8 cellular contexts compared by ENCODE assay signal in genomic region chr19:50657672-50658437, GRCh38.
DNase-seq lines count a peak whose midpoint lies in the region; ATAC-seq and TF ChIP-seq lines count a peak whose summit lies in the region.

No MANE protein-coding gene starts in this region.

- TF ChIP-seq CTCF in cardiac fibroblast (IDR thresholded peaks at IDR 0.05; ENCODE audit: low read depth, low read length), result no peak

- peak overlapping the region; percentile 31 to 48 for H3K4me3 ChIP-seq in cardiac fibroblast (replicated peaks in 1 of 2; ENCODE audit: low read depth in 2 of 2, low read length in 2 of 2)

- DNase-seq in 8988T, result peak; percentile 92
- DNase-seq in NCI-H2081 treated with DMSO at 0.1 percent for 48 hours (lab: John Stamatoyannopoulos, UW), result peak; percentile 35
- peak; percentile 96 to 99 for DNase-seq in cardiac fibroblast (ENCODE audit: low read depth in 2 of 2)
- DNase-seq in iPS-NIHi7 (ENCODE audit: extremely low spot score), result peak; percentile 95
- peak; percentile 71 to 85 for DNase-seq in stimulated activated CD4-positive, alpha-beta T cell treated with anti-CD3 and anti-CD28 coated beads, Interleukin-12 subunit alpha, Interleukin-12 subunit beta, amount 100 ng/mL, for 24 hours (ENCODE audit: low read depth in 2 of 2)

- ATAC-seq in GM19025 (IDR thresholded peaks at IDR 0.05; ENCODE audit: low read depth, unreplicated experiment), result peak; percentile 53
- ATAC-seq in activated CD4-positive, CD25-positive, alpha-beta regulatory T cell treated with anti-CD3 and anti-CD28 coated beads, Interleukin-2, amount 50 U/mL, for 24 hours, result peak; percentile 97 to 98
- ATAC-seq in GM21717 (IDR thresholded peaks at IDR 0.05; ENCODE audit: unreplicated experiment), result no peak

Comparison
In these comparisons a context has a peak if more than half of its experiments do, and no peak if none do; other contexts are left out.
1. DNase-seq: peak in every context shown above with its lines; median percentile 98 in cardiac fibroblast; 95 in iPS-NIHi7; 92 in 8988T; 78 in stimulated activated CD4-positive, alpha-beta T cell treated with anti-CD3 and anti-CD28 coated beads, Interleukin-12 subunit alpha, Interleukin-12 subunit beta, amount 100 ng/mL, for 24 hours; 35 in NCI-H2081 treated with DMSO at 0.1 percent for 48 hours.